Comparison of ENCODE assay signal across 3 cellular contexts in genomic region chr7:113230691-113231090, GRCh38.
TF ChIP-seq lines count a peak whose summit lies in the region.

No MANE protein-coding gene starts in this region.

TF ChIP-seq in HepG2, 621 proteins besides CTCF, POLR2A, EP300 and RAD21:
- no peak for TF ChIP-seq ZFP36L2 (CRISPR knock-in tag; IDR thresholded peaks at IDR 0.05)
- TF ChIP-seq KDM1A (CRISPR knock-in tag; IDR thresholded peaks at IDR 0.05), result no peak
- TF ChIP-seq CEBPB (IDR thresholded peaks at IDR 0.05; ENCODE audit: borderline replicate concordance, low read depth, low read length), result 0 out of 2 replicates have a peak, but pooled peaks have one; percentile 23
TF ChIP-seq in HepG2: peak in this region for 1.

TF ChIP-seq in IMR-90, 13 proteins besides CTCF, POLR2A, EP300 and RAD21:
- TF ChIP-seq CEBPB (IDR thresholded peaks at IDR 0.05; ENCODE audit: low read depth, low read length), result peak; percentile 53
- TF ChIP-seq SMC3 (IDR thresholded peaks at IDR 0.05; ENCODE audit: low read depth, low read length), result no peak
TF ChIP-seq in IMR-90: peak in this region for 1.

TF ChIP-seq in K562, 482 proteins besides CTCF, POLR2A, EP300 and RAD21:
- TF ChIP-seq CEBPB (tag; IDR thresholded peaks at IDR 0.05) (peak; percentile 73), CEBPG (CRISPR knock-in tag; IDR thresholded peaks at IDR 0.05) (no peak), CEBPG (tag; conservative IDR thresholded peaks at IDR 0.05 in 1 of 2, IDR thresholded peaks at IDR 0.05 in 1 of 2) (peak in 1 of 2 experiments; percentile 77; a peak in 3 of 4 replicates), CREM (IDR thresholded peaks at IDR 0.05; ENCODE audit: low read depth) (no peak), ZNF354B (CRISPR knock-in tag; IDR thresholded peaks at IDR 0.05) (no peak)
